In genomic region chr10:93678805-93679587, GRCh38 we compare ENCODE assay signal across 30 cellular contexts.
"Had no signal": no experiment of that assay in that cellular context is flagged by ENCODE, and none has a peak within 500 bp of the region (broad histone marks: within the 10 kb centered on the region; RNA-seq: fewer than 3 reads in every experiment).

No MANE protein-coding gene starts in this region.

- H3K27ac Mint-ChIP-seq: activated B cell treated with CpG ODN at 0.5 μM for 24 hours; activated CD8-positive, alpha-beta T cell treated with anti-CD3 and anti-CD28 coated beads for 36 hours; activated naive CD4-positive, alpha-beta T cell treated with anti-CD3 and anti-CD28 coated beads for 36 hours; activated naive CD8-positive, alpha-beta T cell treated with anti-CD3 and anti-CD28 coated beads, Interleukin-2, amount 10 ng/mL, durations not matched to agents 7 days and 5 days; activated T-helper 17 cell treated with anti-CD3 and anti-CD28 coated beads, Interleukin-2, amount 50 U/mL, for 72 hours; brain; T-helper 17 cell; T-helper 2 cell treated with Interferon-gamma antibody and Interleukin-4, amounts not matched to agents 5 μg/mL and 100 μg/mL, for 36 hours had no signal

- H3K9me3 Mint-ChIP-seq: activated B cell treated with CpG ODN at 0.5 μM for 24 hours; activated CD8-positive, alpha-beta T cell treated with anti-CD3 and anti-CD28 coated beads for 36 hours; activated naive CD4-positive, alpha-beta T cell treated with anti-CD3 and anti-CD28 coated beads for 36 hours; activated naive CD4-positive, alpha-beta T cell treated with anti-CD3 and anti-CD28 coated beads, Interleukin-2, amount 50 U/mL, for 72 hours; activated naive CD8-positive, alpha-beta T cell treated with anti-CD3 and anti-CD28 coated beads, Interleukin-2, amount 10 ng/mL, durations not matched to agents 7 days and 5 days; activated T-cell treated with anti-CD3 and anti-CD28 coated beads, Interleukin-2, amount 50 U/mL, for 4 hours; activated T-helper 17 cell treated with anti-CD3 and anti-CD28 coated beads, Interleukin-2, amount 50 U/mL, for 72 hours; brain; central memory CD8-positive, alpha-beta T cell; effector memory CD8-positive, alpha-beta T cell; T-helper 2 cell treated with Interferon-gamma antibody and Interleukin-4, amounts not matched to agents 5 μg/mL and 100 μg/mL, for 36 hours had no signal

- H3K4me1 Mint-ChIP-seq: activated B cell treated with CpG ODN at 0.5 μM for 24 hours; activated naive CD8-positive, alpha-beta T cell treated with anti-CD3 and anti-CD28 coated beads, Interleukin-2, amount 10 ng/mL, durations not matched to agents 7 days and 5 days; activated T-helper 17 cell treated with anti-CD3 and anti-CD28 coated beads, Interleukin-2, amount 50 U/mL, for 72 hours; brain; central memory CD8-positive, alpha-beta T cell; T-helper 17 cell had no signal

- DNase-seq: activated B cell treated with CpG ODN at 0.5 μM for 24 hours; activated CD4-positive, alpha-beta T cell treated with anti-CD3 and anti-CD28 coated beads for 48 hours; activated CD4-positive, alpha-beta T cell treated with anti-CD3 and anti-CD28 coated beads, Interleukin-2, amount 50 U/mL, for 1 hour; activated CD4-positive, alpha-beta T cell treated with anti-CD3 and anti-CD28 coated beads, Interleukin-2, amount 50 U/mL, for 48 hours; activated CD8-positive, alpha-beta memory T cell treated with anti-CD3 and anti-CD28 coated beads for 24 hours; activated CD8-positive, alpha-beta T cell treated with anti-CD3 and anti-CD28 coated beads for 36 hours; activated effector memory CD4-positive, alpha-beta T cell treated with Interleukin-2 at 50 U/mL for 16 hours; activated gamma-delta T cell treated with Interleukin-2 at 50 U/mL for 16 hours; activated naive CD4-positive, alpha-beta T cell treated with anti-CD3 and anti-CD28 coated beads for 36 hours; activated naive CD8-positive, alpha-beta T cell treated with anti-CD3 and anti-CD28 coated beads, Interleukin-2, amount 10 ng/mL, durations not matched to agents 7 days and 5 days; activated T-cell treated with anti-CD3 and anti-CD28 coated beads, Interleukin-2, amount 50 U/mL, for 4 hours; cortex of kidney; dermis blood vessel endothelial cell; effector CD4-positive, alpha-beta T cell; effector memory CD8-positive, alpha-beta T cell; erythroblast; foreskin keratinocyte; gastrocnemius medialis; glutamatergic neuron; heart left ventricle; T-helper 1 cell; T-helper 17 cell; T1000; WERI-Rb-1 had no signal

- ATAC-seq: activated CD4-positive, CD25-positive, alpha-beta regulatory T cell treated with anti-CD3 and anti-CD28 coated beads, Interleukin-2, amount 50 U/mL, for 24 hours; activated CD8-positive, alpha-beta T cell treated with anti-CD3 and anti-CD28 coated beads for 36 hours; activated naive CD4-positive, alpha-beta T cell treated with anti-CD3 and anti-CD28 coated beads, Interleukin-2, amount 50 U/mL, for 72 hours; activated T-cell treated with anti-CD3 and anti-CD28 coated beads, Interleukin-2, amount 50 U/mL, for 4 hours; activated T-helper 17 cell treated with anti-CD3 and anti-CD28 coated beads, Interleukin-2, amount 50 U/mL, for 72 hours; effector memory CD8-positive, alpha-beta T cell; foreskin keratinocyte; gastrocnemius medialis; T-helper 17 cell had no signal

- H3K27me3 Mint-ChIP-seq: activated B cell treated with CpG ODN at 0.5 μM for 24 hours; activated naive CD8-positive, alpha-beta T cell treated with anti-CD3 and anti-CD28 coated beads, Interleukin-2, amount 10 ng/mL, durations not matched to agents 7 days and 5 days; activated T-helper 17 cell treated with anti-CD3 and anti-CD28 coated beads, Interleukin-2, amount 50 U/mL, for 72 hours; brain; central memory CD8-positive, alpha-beta T cell; effector memory CD8-positive, alpha-beta T cell; T-helper 17 cell had no signal

- H3K4me3 Mint-ChIP-seq: activated B cell treated with CpG ODN at 0.5 μM for 24 hours; activated CD8-positive, alpha-beta T cell treated with anti-CD3 and anti-CD28 coated beads for 36 hours; activated naive CD4-positive, alpha-beta T cell treated with anti-CD3 and anti-CD28 coated beads for 36 hours; activated naive CD8-positive, alpha-beta T cell treated with anti-CD3 and anti-CD28 coated beads, Interleukin-2, amount 10 ng/mL, durations not matched to agents 7 days and 5 days; activated T-cell treated with anti-CD3 and anti-CD28 coated beads, Interleukin-2, amount 50 U/mL, for 4 hours; activated T-helper 17 cell treated with anti-CD3 and anti-CD28 coated beads, Interleukin-2, amount 50 U/mL, for 72 hours; brain; central memory CD8-positive, alpha-beta T cell; effector memory CD8-positive, alpha-beta T cell; T-helper 17 cell; T-helper 2 cell treated with Interferon-gamma antibody and Interleukin-4, amounts not matched to agents 5 μg/mL and 100 μg/mL, for 36 hours had no signal
